ENCODE assay signal across 1 cellular context in the genomic region with DNA sequence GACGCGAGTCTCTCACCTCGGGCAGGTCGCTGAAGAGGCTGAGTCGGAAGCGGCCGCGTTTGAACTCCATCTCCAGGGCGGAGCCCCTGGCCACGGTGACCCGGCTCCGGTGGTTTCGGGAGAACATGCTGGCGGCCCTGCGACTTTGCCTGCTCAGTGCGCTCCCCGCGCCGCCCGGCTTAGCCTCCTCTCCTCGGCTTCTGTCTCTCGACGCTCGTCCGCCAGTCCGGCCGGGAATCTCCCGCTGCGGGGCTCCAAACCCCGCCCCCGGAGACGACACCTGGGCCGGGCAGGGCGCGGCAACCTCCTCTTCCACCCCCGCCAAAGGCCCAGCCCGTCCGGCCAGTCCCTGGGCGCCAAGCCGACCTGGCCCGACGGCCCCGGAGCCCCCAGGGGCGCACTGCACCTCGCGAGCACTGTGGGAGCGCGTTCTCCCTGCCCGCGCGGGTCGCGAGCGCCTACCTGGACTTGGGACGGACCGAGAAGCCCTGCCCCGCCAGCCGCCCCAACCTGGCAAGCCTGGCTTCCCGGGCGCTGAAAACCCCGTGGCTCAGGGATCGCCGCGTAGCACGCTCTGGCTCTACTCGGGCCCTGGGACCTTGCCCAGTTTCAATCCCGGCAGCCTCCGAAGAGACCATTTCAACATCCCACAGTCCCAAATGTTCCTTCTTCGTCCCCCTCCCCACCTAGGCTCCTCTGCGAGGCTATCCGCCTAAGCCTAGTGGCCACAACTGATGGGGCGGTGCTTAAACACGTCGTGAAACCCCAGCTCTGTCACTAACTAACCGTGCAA.
TF ChIP-seq lines count a peak whose summit lies in the region.

A gene with protein sequence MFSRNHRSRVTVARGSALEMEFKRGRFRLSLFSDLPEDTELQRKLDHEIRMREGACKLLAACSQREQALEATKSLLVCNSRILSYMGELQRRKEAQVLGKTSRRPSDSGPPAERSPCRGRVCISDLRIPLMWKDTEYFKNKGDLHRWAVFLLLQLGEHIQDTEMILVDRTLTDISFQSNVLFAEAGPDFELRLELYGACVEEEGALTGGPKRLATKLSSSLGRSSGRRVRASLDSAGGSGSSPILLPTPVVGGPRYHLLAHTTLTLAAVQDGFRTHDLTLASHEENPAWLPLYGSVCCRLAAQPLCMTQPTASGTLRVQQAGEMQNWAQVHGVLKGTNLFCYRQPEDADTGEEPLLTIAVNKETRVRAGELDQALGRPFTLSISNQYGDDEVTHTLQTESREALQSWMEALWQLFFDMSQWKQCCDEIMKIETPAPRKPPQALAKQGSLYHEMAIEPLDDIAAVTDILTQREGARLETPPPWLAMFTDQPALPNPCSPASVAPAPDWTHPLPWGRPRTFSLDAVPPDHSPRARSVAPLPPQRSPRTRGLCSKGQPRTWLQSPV (minus strand): TSS at position 248 of the 793 bp plus-strand sequence. CDS start 121 bp downstream, at position 127.

TF ChIP-seq in HepG2, 621 proteins besides CTCF, POLR2A, EP300 and RAD21 (continued from another document and continues in another):
- TF ChIP-seq, protein P1, sequence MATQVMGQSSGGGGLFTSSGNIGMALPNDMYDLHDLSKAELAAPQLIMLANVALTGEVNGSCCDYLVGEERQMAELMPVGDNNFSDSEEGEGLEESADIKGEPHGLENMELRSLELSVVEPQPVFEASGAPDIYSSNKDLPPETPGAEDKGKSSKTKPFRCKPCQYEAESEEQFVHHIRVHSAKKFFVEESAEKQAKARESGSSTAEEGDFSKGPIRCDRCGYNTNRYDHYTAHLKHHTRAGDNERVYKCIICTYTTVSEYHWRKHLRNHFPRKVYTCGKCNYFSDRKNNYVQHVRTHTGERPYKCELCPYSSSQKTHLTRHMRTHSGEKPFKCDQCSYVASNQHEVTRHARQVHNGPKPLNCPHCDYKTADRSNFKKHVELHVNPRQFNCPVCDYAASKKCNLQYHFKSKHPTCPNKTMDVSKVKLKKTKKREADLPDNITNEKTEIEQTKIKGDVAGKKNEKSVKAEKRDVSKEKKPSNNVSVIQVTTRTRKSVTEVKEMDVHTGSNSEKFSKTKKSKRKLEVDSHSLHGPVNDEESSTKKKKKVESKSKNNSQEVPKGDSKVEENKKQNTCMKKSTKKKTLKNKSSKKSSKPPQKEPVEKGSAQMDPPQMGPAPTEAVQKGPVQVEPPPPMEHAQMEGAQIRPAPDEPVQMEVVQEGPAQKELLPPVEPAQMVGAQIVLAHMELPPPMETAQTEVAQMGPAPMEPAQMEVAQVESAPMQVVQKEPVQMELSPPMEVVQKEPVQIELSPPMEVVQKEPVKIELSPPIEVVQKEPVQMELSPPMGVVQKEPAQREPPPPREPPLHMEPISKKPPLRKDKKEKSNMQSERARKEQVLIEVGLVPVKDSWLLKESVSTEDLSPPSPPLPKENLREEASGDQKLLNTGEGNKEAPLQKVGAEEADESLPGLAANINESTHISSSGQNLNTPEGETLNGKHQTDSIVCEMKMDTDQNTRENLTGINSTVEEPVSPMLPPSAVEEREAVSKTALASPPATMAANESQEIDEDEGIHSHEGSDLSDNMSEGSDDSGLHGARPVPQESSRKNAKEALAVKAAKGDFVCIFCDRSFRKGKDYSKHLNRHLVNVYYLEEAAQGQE (IDR thresholded peaks at IDR 0.05; ENCODE audit: borderline replicate concordance in 1 of 2, low read depth in 1 of 2, low read length in 2 of 2), result peak in 1 of 2 experiments; percentile 65; a peak in 1 of 4 replicates
- TF ChIP-seq, protein P2, sequence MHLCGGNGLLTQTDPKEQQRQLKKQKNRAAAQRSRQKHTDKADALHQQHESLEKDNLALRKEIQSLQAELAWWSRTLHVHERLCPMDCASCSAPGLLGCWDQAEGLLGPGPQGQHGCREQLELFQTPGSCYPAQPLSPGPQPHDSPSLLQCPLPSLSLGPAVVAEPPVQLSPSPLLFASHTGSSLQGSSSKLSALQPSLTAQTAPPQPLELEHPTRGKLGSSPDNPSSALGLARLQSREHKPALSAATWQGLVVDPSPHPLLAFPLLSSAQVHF (CRISPR knock-in tag; IDR thresholded peaks at IDR 0.05), result no peak
- peak; percentile 81; the same call in 1 of the 2 replicates for TF ChIP-seq ERF (CRISPR knock-in tag; IDR thresholded peaks at IDR 0.05)
- TF ChIP-seq, protein P3, sequence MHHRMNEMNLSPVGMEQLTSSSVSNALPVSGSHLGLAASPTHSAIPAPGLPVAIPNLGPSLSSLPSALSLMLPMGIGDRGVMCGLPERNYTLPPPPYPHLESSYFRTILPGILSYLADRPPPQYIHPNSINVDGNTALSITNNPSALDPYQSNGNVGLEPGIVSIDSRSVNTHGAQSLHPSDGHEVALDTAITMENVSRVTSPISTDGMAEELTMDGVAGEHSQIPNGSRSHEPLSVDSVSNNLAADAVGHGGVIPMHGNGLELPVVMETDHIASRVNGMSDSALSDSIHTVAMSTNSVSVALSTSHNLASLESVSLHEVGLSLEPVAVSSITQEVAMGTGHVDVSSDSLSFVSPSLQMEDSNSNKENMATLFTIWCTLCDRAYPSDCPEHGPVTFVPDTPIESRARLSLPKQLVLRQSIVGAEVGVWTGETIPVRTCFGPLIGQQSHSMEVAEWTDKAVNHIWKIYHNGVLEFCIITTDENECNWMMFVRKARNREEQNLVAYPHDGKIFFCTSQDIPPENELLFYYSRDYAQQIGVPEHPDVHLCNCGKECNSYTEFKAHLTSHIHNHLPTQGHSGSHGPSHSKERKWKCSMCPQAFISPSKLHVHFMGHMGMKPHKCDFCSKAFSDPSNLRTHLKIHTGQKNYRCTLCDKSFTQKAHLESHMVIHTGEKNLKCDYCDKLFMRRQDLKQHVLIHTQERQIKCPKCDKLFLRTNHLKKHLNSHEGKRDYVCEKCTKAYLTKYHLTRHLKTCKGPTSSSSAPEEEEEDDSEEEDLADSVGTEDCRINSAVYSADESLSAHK (CRISPR knock-in tag; IDR thresholded peaks at IDR 0.05; ENCODE audit: borderline replicate concordance), result no peak
- TF ChIP-seq, protein P4, sequence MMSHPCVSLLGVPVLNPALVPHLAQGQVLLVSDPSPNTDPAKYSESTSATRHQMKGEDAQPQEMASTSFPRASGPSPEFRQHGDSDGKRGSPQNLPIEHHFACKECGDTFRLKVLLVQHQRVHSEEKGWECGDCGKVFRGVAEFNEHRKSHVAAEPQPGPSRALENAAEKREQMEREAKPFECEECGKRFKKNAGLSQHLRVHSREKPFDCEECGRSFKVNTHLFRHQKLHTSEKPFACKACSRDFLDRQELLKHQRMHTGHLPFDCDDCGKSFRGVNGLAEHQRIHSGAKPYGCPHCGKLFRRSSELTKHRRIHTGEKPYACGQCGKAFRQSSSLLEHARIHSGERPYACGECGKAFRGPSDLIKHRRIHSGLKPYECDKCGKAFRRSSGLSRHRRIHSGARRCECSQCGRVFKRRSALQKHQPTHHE (CRISPR knock-in tag; IDR thresholded peaks at IDR 0.05; ENCODE audit: borderline replicate concordance), result no peak; the same call in none of the 2 replicates
- TF ChIP-seq ZNF232 (CRISPR knock-in tag; IDR thresholded peaks at IDR 0.05; ENCODE audit: borderline replicate concordance), result peak; percentile 62; the same call in 1 of the 2 replicates
- TF ChIP-seq MXI1 (IDR thresholded peaks at IDR 0.05; ENCODE audit: borderline replicate concordance, low read depth, low read length), result peak; percentile 57; the same call in 1 of the 3 replicates
- peak; percentile 82 for TF ChIP-seq ATF7-NPFF (CRISPR knock-in tag; IDR thresholded peaks at IDR 0.05; ENCODE audit: low read depth)
- TF ChIP-seq, protein P5, sequence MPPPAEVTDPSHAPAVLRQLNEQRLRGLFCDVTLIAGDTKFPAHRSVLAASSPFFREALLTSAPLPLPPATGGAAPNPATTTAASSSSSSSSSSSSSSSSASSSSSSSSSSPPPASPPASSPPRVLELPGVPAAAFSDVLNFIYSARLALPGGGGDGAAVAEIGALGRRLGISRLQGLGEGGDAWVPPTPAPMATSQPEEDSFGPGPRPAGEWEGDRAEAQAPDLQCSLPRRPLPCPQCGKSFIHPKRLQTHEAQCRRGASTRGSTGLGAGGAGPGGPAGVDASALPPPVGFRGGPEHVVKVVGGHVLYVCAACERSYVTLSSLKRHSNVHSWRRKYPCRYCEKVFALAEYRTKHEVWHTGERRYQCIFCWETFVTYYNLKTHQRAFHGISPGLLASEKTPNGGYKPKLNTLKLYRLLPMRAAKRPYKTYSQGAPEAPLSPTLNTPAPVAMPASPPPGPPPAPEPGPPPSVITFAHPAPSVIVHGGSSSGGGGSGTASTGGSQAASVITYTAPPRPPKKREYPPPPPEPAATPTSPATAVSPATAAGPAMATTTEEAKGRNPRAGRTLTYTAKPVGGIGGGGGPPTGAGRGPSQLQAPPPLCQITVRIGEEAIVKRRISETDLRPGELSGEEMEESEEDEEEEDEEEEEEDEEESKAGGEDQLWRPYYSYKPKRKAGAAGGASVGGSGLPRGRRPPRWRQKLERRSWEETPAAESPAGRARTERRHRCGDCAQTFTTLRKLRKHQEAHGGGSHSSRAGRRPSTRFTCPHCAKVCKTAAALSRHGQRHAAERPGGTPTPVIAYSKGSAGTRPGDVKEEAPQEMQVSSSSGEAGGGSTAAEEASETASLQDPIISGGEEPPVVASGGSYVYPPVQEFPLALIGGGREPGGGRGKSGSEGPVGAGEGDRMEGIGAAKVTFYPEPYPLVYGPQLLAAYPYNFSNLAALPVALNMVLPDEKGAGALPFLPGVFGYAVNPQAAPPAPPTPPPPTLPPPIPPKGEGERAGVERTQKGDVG (CRISPR knock-in tag; IDR thresholded peaks at IDR 0.05; ENCODE audit: borderline replicate concordance), result no peak
- peak; percentile 88; the same call in 1 of the 2 replicates for TF ChIP-seq GATA4 (IDR thresholded peaks at IDR 0.05; ENCODE audit: borderline replicate concordance, low read depth)
- TF ChIP-seq FOXM1 (CRISPR knock-in tag; IDR thresholded peaks at IDR 0.05), result peak; percentile 83; the same call in 1 of the 2 replicates
- peak; percentile 43 for TF ChIP-seq ZSCAN25 (CRISPR knock-in tag; IDR thresholded peaks at IDR 0.05)
- TF ChIP-seq, protein P6, sequence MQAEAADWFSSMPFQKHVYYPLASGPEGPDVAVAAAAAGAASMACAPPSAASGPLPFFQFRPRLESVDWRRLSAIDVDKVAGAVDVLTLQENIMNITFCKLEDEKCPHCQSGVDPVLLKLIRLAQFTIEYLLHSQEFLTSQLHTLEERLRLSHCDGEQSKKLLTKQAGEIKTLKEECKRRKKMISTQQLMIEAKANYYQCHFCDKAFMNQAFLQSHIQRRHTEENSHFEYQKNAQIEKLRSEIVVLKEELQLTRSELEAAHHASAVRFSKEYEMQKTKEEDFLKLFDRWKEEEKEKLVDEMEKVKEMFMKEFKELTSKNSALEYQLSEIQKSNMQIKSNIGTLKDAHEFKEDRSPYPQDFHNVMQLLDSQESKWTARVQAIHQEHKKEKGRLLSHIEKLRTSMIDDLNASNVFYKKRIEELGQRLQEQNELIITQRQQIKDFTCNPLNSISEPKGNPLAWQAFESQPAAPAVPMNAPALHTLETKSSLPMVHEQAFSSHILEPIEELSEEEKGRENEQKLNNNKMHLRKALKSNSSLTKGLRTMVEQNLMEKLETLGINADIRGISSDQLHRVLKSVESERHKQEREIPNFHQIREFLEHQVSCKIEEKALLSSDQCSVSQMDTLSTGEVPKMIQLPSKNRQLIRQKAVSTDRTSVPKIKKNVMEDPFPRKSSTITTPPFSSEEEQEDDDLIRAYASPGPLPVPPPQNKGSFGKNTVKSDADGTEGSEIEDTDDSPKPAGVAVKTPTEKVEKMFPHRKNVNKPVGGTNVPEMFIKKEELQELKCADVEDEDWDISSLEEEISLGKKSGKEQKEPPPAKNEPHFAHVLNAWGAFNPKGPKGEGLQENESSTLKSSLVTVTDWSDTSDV (CRISPR knock-in tag; IDR thresholded peaks at IDR 0.05), result no peak
- TF ChIP-seq RARG (CRISPR knock-in tag; IDR thresholded peaks at IDR 0.05; ENCODE audit: low read depth), result peak; percentile 96
- TF ChIP-seq ZBTB42 (CRISPR knock-in tag; IDR thresholded peaks at IDR 0.05), result no peak
- TF ChIP-seq ZIK1 (CRISPR knock-in tag; IDR thresholded peaks at IDR 0.05; ENCODE audit: borderline replicate concordance, low read depth), result no peak
- TF ChIP-seq, protein P7, sequence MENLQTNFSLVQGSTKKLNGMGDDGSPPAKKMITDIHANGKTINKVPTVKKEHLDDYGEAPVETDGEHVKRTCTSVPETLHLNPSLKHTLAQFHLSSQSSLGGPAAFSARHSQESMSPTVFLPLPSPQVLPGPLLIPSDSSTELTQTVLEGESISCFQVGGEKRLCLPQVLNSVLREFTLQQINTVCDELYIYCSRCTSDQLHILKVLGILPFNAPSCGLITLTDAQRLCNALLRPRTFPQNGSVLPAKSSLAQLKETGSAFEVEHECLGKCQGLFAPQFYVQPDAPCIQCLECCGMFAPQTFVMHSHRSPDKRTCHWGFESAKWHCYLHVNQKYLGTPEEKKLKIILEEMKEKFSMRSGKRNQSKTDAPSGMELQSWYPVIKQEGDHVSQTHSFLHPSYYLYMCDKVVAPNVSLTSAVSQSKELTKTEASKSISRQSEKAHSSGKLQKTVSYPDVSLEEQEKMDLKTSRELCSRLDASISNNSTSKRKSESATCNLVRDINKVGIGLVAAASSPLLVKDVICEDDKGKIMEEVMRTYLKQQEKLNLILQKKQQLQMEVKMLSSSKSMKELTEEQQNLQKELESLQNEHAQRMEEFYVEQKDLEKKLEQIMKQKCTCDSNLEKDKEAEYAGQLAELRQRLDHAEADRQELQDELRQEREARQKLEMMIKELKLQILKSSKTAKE (CRISPR knock-in tag; IDR thresholded peaks at IDR 0.05; ENCODE audit: borderline replicate concordance), result no peak
- peak; percentile 26 for TF ChIP-seq ZNF766 (CRISPR knock-in tag; IDR thresholded peaks at IDR 0.05; ENCODE audit: borderline replicate concordance)
- TF ChIP-seq, protein P8, sequence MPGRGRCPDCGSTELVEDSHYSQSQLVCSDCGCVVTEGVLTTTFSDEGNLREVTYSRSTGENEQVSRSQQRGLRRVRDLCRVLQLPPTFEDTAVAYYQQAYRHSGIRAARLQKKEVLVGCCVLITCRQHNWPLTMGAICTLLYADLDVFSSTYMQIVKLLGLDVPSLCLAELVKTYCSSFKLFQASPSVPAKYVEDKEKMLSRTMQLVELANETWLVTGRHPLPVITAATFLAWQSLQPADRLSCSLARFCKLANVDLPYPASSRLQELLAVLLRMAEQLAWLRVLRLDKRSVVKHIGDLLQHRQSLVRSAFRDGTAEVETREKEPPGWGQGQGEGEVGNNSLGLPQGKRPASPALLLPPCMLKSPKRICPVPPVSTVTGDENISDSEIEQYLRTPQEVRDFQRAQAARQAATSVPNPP (CRISPR knock-in tag; IDR thresholded peaks at IDR 0.05), result 0 out of 2 replicates have a peak, but pooled peaks have one; percentile 53
- no peak for TF ChIP-seq SUZ12 (IDR thresholded peaks at IDR 0.05; ENCODE audit: low read depth, low read length)
- no peak for TF ChIP-seq PRPF4 (IDR thresholded peaks at IDR 0.05; ENCODE audit: low read depth, low read length, poor library complexity, severe bottlenecking)
- peak; percentile 96; the same call in 1 of the 2 replicates for TF ChIP-seq GLI4 (CRISPR knock-in tag; IDR thresholded peaks at IDR 0.05; ENCODE audit: borderline replicate concordance)
- TF ChIP-seq ZNF101 (CRISPR knock-in tag; IDR thresholded peaks at IDR 0.05; ENCODE audit: borderline replicate concordance, low read depth), result 0 out of 2 replicates have a peak, but pooled peaks have one; percentile 68
- TF ChIP-seq, protein P9, sequence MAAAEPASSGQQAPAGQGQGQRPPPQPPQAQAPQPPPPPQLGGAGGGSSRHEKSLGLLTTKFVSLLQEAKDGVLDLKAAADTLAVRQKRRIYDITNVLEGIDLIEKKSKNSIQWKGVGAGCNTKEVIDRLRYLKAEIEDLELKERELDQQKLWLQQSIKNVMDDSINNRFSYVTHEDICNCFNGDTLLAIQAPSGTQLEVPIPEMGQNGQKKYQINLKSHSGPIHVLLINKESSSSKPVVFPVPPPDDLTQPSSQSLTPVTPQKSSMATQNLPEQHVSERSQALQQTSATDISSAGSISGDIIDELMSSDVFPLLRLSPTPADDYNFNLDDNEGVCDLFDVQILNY (CRISPR knock-in tag; conservative IDR thresholded peaks at IDR 0.05), result peak; percentile 37; the same call in 1 of the 2 replicates
- peak; percentile 93 for TF ChIP-seq SAP130 (CRISPR knock-in tag; IDR thresholded peaks at IDR 0.05; ENCODE audit: low read depth)
- TF ChIP-seq RBFOX2 (IDR thresholded peaks at IDR 0.05; ENCODE audit: low read depth, low read length), result peak; percentile 99
- peak; percentile 33; the same call in 1 of the 2 replicates for TF ChIP-seq RFX3 (CRISPR knock-in tag; IDR thresholded peaks at IDR 0.05)
- TF ChIP-seq ZNF253 (CRISPR knock-in tag; IDR thresholded peaks at IDR 0.05; ENCODE audit: borderline replicate concordance), result peak; percentile 83; the same call in 1 of the 2 replicates
